Comparison of ENCODE assay signal across 1 cellular context in the genomic region with DNA sequence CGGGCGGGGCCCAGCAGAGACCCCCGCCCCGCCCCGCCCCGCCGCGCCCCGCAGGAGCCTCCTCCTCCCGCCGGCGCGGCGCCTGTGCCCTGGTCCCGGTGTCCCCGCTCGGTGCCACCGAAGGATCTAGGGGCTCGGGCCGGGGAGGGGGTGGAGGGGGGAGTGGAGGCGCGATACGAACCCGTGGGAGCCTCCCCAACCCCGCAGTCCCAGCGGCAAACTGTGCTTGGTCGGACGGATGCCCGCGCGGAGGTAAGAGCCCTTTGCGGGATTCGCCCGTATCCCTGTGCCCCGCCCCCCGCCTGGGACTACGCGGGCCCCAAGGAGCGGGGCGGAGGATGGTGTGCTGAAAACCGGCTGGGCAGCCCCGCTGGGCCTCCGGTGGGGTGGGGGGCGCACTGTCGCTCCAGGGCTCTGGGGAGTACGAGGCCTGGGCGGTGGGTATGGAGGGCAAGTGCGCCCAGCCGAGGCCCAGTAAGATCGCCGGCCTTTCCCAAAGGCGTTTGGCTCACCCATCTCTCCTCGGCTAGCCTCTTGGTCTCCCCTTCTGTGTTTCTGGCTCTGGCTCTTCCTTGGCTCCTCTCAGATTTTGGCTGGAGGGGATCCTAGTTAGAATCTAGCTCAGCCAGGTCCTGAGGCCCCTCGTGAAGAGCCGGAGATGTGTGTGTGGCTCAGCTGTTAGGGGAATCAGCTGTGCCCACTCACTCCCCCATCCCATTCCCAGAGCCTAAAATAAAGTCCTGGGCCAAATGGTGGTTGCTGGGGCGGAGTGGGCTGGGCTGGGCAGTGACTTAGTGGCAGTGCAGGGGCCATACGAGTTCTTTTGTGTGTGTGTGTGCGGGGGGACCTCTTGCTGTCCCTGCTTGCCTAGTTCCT.
A peak's percentile ranks its signal among the peaks of the same experiment; 100 is the strongest.
TF ChIP-seq lines count a peak whose summit lies in the region.

No MANE protein-coding gene starts in this region.

TF ChIP-seq in H1, 55 proteins besides CTCF, POLR2A, EP300 and RAD21 (continued from another document):
- no peak for TF ChIP-seq POLR2AphosphoS5 (IDR thresholded peaks at IDR 0.05; ENCODE audit: low read depth, low read length)
- TF ChIP-seq CBX5 (IDR thresholded peaks at IDR 0.05; ENCODE audit: low read depth, low read length) = no peak
- no peak for TF ChIP-seq EGR1 (IDR thresholded peaks at IDR 0.05; ENCODE audit: borderline replicate concordance, low read depth, low read length)
- peak; percentile 0 for TF ChIP-seq KDM4A (IDR thresholded peaks at IDR 0.05; ENCODE audit: low read depth, low read length, severe bottlenecking)
- TF ChIP-seq TAF1 (IDR thresholded peaks at IDR 0.05; ENCODE audit: low read depth, low read length) = no peak
- TF ChIP-seq BACH1 (IDR thresholded peaks at IDR 0.05; ENCODE audit: low read length) = no peak
- TF ChIP-seq RFX5 (IDR thresholded peaks at IDR 0.05; ENCODE audit: borderline replicate concordance, low read depth, low read length) = no peak
- no peak for TF ChIP-seq CEBPB (IDR thresholded peaks at IDR 0.05; ENCODE audit: low read depth, low read length)
- no peak for TF ChIP-seq JUND (IDR thresholded peaks at IDR 0.05; ENCODE audit: low read length)
- peak; percentile 86 for TF ChIP-seq EZH2 (IDR thresholded peaks at IDR 0.05; ENCODE audit: low read depth, low read length, severe bottlenecking)
- TF ChIP-seq MAFK (IDR thresholded peaks at IDR 0.05; ENCODE audit: low read depth, low read length) = no peak
- TF ChIP-seq SP1 (IDR thresholded peaks at IDR 0.05; ENCODE audit: low read depth, low read length) = no peak
- TF ChIP-seq CHD2 (IDR thresholded peaks at IDR 0.05; ENCODE audit: low read length) = no peak
- no peak for TF ChIP-seq SAP30 (IDR thresholded peaks at IDR 0.05; ENCODE audit: insufficient read depth, insufficient replicate concordance, low read length)
- TF ChIP-seq BCL11A (IDR thresholded peaks at IDR 0.05; ENCODE audit: low read depth in 2 of 2, low read length in 2 of 2) = no peak
- TF ChIP-seq SUZ12 (IDR thresholded peaks at IDR 0.05; ENCODE audit: low read length) = peak; percentile 86; the same call in 1 of the 2 replicates
- no peak for TF ChIP-seq KDM1A (IDR thresholded peaks at IDR 0.05; ENCODE audit: borderline replicate concordance, low read length)
- no peak for TF ChIP-seq NANOG (IDR thresholded peaks at IDR 0.05; ENCODE audit: insufficient read depth, low read depth, low read length, poor library complexity, severe bottlenecking)
- peak; percentile 75 for TF ChIP-seq RNF2 (IDR thresholded peaks at IDR 0.05; ENCODE audit: borderline replicate concordance, low read depth, low read length, missing control alignments, poor library complexity, severe bottlenecking)
